16 cellular contexts compared by ENCODE assay signal in the genomic region with DNA sequence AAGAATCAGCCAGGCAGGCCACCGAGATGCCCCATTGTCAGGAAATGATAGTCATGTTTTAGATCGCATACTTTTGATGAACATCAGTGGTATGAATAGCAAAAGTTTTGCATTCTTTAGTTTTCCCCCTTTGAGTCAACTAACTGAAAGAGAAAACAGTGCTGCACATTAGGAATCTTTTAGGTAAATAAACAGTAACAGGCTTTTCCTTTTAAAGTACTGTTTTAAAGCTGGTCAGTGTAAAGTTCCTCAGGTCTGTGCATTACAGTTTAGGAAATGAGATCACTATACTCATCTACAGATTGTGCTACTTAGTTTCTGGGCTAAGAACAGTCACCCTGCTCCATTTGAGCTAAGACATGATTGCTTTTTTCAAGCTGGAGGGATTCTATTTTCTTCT. TPM values are rescaled to one million over a fixed set of nuclear protein-coding genes. Genes with fewer than 3 reads are reported as not detected.
DNase-seq lines count a peak whose midpoint lies in the region; FAIRE-seq and TF ChIP-seq lines count a peak whose summit lies in the region.
"Had no signal": no experiment of that assay in that cellular context is flagged by ENCODE, and none has a peak within 500 bp of the region (broad histone marks: within the 10 kb centered on the region; RNA-seq: fewer than 3 reads in every experiment).

No MANE protein-coding gene starts in this region.

- H2BK5ac ChIP-seq in H9 (ENCODE audit: insufficient read length, low read length) = no peak overlapping the region

- H3K9ac ChIP-seq in SK-N-SH (no peak overlapping the region), H9 (ENCODE audit: extremely low read depth, insufficient read length, low read length) (no peak overlapping the region)

- FAIRE-seq in HTR-8/SVneo (lab: Jason Lieb, UNC) = no peak
- FAIRE-seq: GM18507, K562 had no signal

- TF ChIP-seq EP300 in SK-N-SH (IDR thresholded peaks at IDR 0.05; ENCODE audit: borderline replicate concordance in 1 of 2, low read depth in 1 of 2, low read length in 1 of 2) = no peak

- H3K9me3 ChIP-seq in SK-N-SH = no peaks in the 10 kb centered on the region
- H3K9me3 ChIP-seq in osteoblast (ENCODE audit: low read depth, low read length) = no peaks in the 10 kb centered on the region
- no peaks in the 10 kb centered on the region for H3K9me3 ChIP-seq in H9 (ENCODE audit: control insufficient read depth, low read depth, low read length)
- H3K9me3 ChIP-seq: heart right ventricle, transverse colon had no signal

- no peak overlapping the region for H2AK5ac ChIP-seq in H9 (ENCODE audit: insufficient read length, low read length)

- H4K8ac ChIP-seq in H9 (replicated peaks; ENCODE audit: insufficient read length, low read depth, low read length) = no peak overlapping the region

- peaks cover 0 to 16% of the 10 kb centered on the region in 2 experiments; a peak in 2 of 4 replicates for H3K4me1 ChIP-seq in SK-N-SH (ENCODE audit: control insufficient read depth in 1 of 2, insufficient read depth in 2 of 2, low read depth in 1 of 2, low read length in 1 of 2)
- peaks cover 27% of the 10 kb centered on the region for H3K4me1 ChIP-seq in osteoblast (ENCODE audit: insufficient read depth, low read length)
- no peaks in the 10 kb centered on the region for H3K4me1 ChIP-seq in H9 (ENCODE audit: insufficient read depth, low read length)
- H3K4me1 ChIP-seq: heart right ventricle, transverse colon had no signal

- no peak overlapping the region for H3K56ac ChIP-seq in H9 (ENCODE audit: insufficient read length, low read depth, low read length)

- no peaks in the 10 kb centered on the region for H3K27me3 Mint-ChIP-seq in T-helper 2 cell treated with Interferon-gamma antibody and Interleukin-4, amounts not matched to agents 5 μg/mL and 100 μg/mL, for 36 hours (ENCODE audit: low read depth)
- H3K27me3 Mint-ChIP-seq in chondrocyte (ENCODE audit: low read depth) (no peaks in the 10 kb centered on the region), H9 (ENCODE audit: low read depth) (no peaks in the 10 kb centered on the region)

- H2BK20ac ChIP-seq in H9 (ENCODE audit: low read depth, low read length, poor library complexity, severe bottlenecking) = no peak overlapping the region

- no peak overlapping the region for H3K23ac ChIP-seq in H9 (ENCODE audit: insufficient read length, low read depth, low read length)

- H4K20me1 ChIP-seq in SK-N-SH (ENCODE audit: insufficient read depth) (no peaks in the 10 kb centered on the region), osteoblast (ENCODE audit: insufficient read depth, low read length) (no peaks in the 10 kb centered on the region), H9 (ENCODE audit: control insufficient read depth, insufficient read depth, insufficient read length) (no peaks in the 10 kb centered on the region)

- peak overlapping the region; percentile 34 for H3K4me2 ChIP-seq in SK-N-SH
- H3K4me2 ChIP-seq in osteoblast (ENCODE audit: insufficient read depth, low read length) = peak overlapping the region; percentile 63
- no peak overlapping the region for H3K4me2 ChIP-seq in H9 (ENCODE audit: insufficient read depth, insufficient read length, low read length)
- H3K4me2 ChIP-seq: PC-9 had no signal

- POLR2A ChIA-PET in SK-N-SH (lab: Yijun Ruan, JAX) = no interaction called here

- no peak overlapping the region for H2AFZ ChIP-seq in SK-N-SH (ENCODE audit: low read depth)
- H2AFZ ChIP-seq in osteoblast (ENCODE audit: low read length) = no peak overlapping the region
- H2AFZ ChIP-seq in H9 (ENCODE audit: low read length) = no peak overlapping the region
- H2AFZ ChIP-seq: PC-9 had no signal

- no peak overlapping the region for H2BK12ac ChIP-seq in H9 (ENCODE audit: insufficient read length, low read depth, low read length)

- CTCF ChIA-PET in SK-N-SH (lab: Yijun Ruan, JAX) = interaction anchor here (1.0 kb wide), 1 partner anchor 74 kb away, joined by 6 read pairs; no protein-coding TSS in a partner anchor

- H3K79me2 ChIP-seq in SK-N-SH (ENCODE audit: insufficient read depth) (no peaks in the 10 kb centered on the region), osteoblast (ENCODE audit: insufficient read depth, low read length) (no peaks in the 10 kb centered on the region), H9 (ENCODE audit: insufficient read depth, low read length) (no peaks in the 10 kb centered on the region)

- H3K4ac ChIP-seq in H9 (ENCODE audit: low read depth, low read length) = no peak overlapping the region

- H3K4me3 Mint-ChIP-seq in T-helper 2 cell treated with Interferon-gamma antibody and Interleukin-4, amounts not matched to agents 5 μg/mL and 100 μg/mL, for 36 hours = no peak overlapping the region
- H3K4me3 Mint-ChIP-seq in chondrocyte (ENCODE audit: unreplicated experiment) (peak overlapping the region; percentile 44), H9 (no peak overlapping the region)
- H3K4me3 Mint-ChIP-seq: endodermal cell had no signal

- peaks cover 24% of the 10 kb centered on the region for H3F3A ChIP-seq in SK-N-SH (replicated peaks; ENCODE audit: insufficient read depth)

- no peak overlapping the region for H4K91ac ChIP-seq in H9 (ENCODE audit: insufficient read length, low read depth, low read length)

- no peak overlapping the region for H4K5ac ChIP-seq in H9 (ENCODE audit: insufficient read length, low read depth, low read length)

- peaks cover 62% of the 10 kb centered on the region for H3K36me3 Mint-ChIP-seq in T-helper 2 cell treated with Interferon-gamma antibody and Interleukin-4, amounts not matched to agents 5 μg/mL and 100 μg/mL, for 36 hours (ENCODE audit: low read depth)
- peaks cover 2% of the 10 kb centered on the region for H3K36me3 Mint-ChIP-seq in chondrocyte (ENCODE audit: low read depth)
- H3K36me3 Mint-ChIP-seq in H9 (ENCODE audit: insufficient read depth in 1 of 3, low read depth in 3 of 3) = peaks cover 4 to 7% (median 5%) of the 10 kb centered on the region in 3 experiments; a peak in 4 of 7 replicates

- TF ChIP-seq RAD21 in SK-N-SH (IDR thresholded peaks at IDR 0.05; ENCODE audit: low read length) = no peak

- no peaks in the 10 kb centered on the region for H3K79me1 ChIP-seq in H9 (ENCODE audit: insufficient read depth, low read depth, low read length, poor library complexity, severe bottlenecking)

- H3K36me3 ChIP-seq in SK-N-SH (replicated peaks in 1 of 2; ENCODE audit: control insufficient read depth in 1 of 2, insufficient read depth in 2 of 2, low read length in 1 of 2) (peaks cover 25 to 27% of the 10 kb centered on the region in 2 experiments), osteoblast (ENCODE audit: insufficient read depth, low read length) (no peaks in the 10 kb centered on the region)

- no peaks in the 10 kb centered on the region for H3K9me3 Mint-ChIP-seq in T-helper 2 cell treated with Interferon-gamma antibody and Interleukin-4, amounts not matched to agents 5 μg/mL and 100 μg/mL, for 36 hours
- H3K9me3 Mint-ChIP-seq in chondrocyte (ENCODE audit: low read depth) (no peaks in the 10 kb centered on the region), H9 (no peaks in the 10 kb centered on the region)
- H3K9me3 Mint-ChIP-seq: endodermal cell had no signal

- H2BK120ac ChIP-seq in H9 (ENCODE audit: low read depth, low read length, poor library complexity, severe bottlenecking) = no peak overlapping the region

- H3K4me1 Mint-ChIP-seq in T-helper 2 cell treated with Interferon-gamma antibody and Interleukin-4, amounts not matched to agents 5 μg/mL and 100 μg/mL, for 36 hours (ENCODE audit: low read depth) = peaks cover 24% of the 10 kb centered on the region
- peaks cover 36% of the 10 kb centered on the region for H3K4me1 Mint-ChIP-seq in chondrocyte (ENCODE audit: low read depth)
- no peaks in the 10 kb centered on the region for H3K4me1 Mint-ChIP-seq in H9

- H3K4me3 ChIP-seq in SK-N-SH (ENCODE audit: low read depth in 2 of 2, low read length in 1 of 2) (no peak overlapping the region), osteoblast (ENCODE audit: insufficient read depth, low read length) (no peak overlapping the region)
- H3K4me3 ChIP-seq: heart right ventricle, K562, PC-9, transverse colon had no signal

- peak overlapping the region; percentile 9 for H3K27ac Mint-ChIP-seq in T-helper 2 cell treated with Interferon-gamma antibody and Interleukin-4, amounts not matched to agents 5 μg/mL and 100 μg/mL, for 36 hours
- H3K27ac Mint-ChIP-seq in chondrocyte (ENCODE audit: unreplicated experiment) (peak overlapping the region; percentile 62), H9 (no peak overlapping the region)
- H3K27ac Mint-ChIP-seq: endodermal cell had no signal

- no peak overlapping the region for H2BK15ac ChIP-seq in H9 (ENCODE audit: low read depth, low read length)

- H3K27me3 ChIP-seq in SK-N-SH (ENCODE audit: insufficient read depth) = no peaks in the 10 kb centered on the region
- H3K27me3 ChIP-seq in osteoblast (ENCODE audit: insufficient read depth, low read length) = no peaks in the 10 kb centered on the region
- no peaks in the 10 kb centered on the region for H3K27me3 ChIP-seq in H9 (ENCODE audit: insufficient read depth, low read length)
- H3K27me3 ChIP-seq: heart right ventricle, transverse colon had no signal

- H3K14ac ChIP-seq in H9 (ENCODE audit: insufficient read depth, low read length) = no peak overlapping the region

- TF ChIP-seq CTCF in SK-N-SH (IDR thresholded peaks at IDR 0.05) = no peak
- TF ChIP-seq CTCF in chondrocyte (IDR thresholded peaks at IDR 0.05) = no peak
- no peak for TF ChIP-seq CTCF in osteoblast (IDR thresholded peaks at IDR 0.05; ENCODE audit: extremely low read depth, low read depth, low read length)
- no peak for TF ChIP-seq CTCF in H9 (conservative IDR thresholded peaks at IDR 0.05)

- no peak overlapping the region for H3K18ac ChIP-seq in H9 (ENCODE audit: insufficient read length, low read depth, low read length)

- H3T11ph ChIP-seq in H9 (ENCODE audit: low read length) = no peak overlapping the region

- H3K23me2 ChIP-seq in H9 (ENCODE audit: insufficient read length, low read depth, low read length, poor library complexity, severe bottlenecking) = no peaks in the 10 kb centered on the region

- 75% methylated on average over 2 of the region's 2 CpGs for WGBS in SK-N-SH (ENCODE audit: low lambda C conversion rate)
- WGBS in H9 (ENCODE audit: extremely low coverage, insufficient read length, low lambda C conversion rate) = no CpG with 5 or more reads among the region's 2 CpGs

- peak overlapping the region; percentile 6 to 61; a peak in 3 of 4 replicates for H3K27ac ChIP-seq in SK-N-SH (ENCODE audit: low read depth in 2 of 2, low read length in 1 of 2)
- H3K27ac ChIP-seq in osteoblast (ENCODE audit: low read depth, low read length) = peak overlapping the region; percentile 57
- no peak overlapping the region for H3K27ac ChIP-seq in H9 (ENCODE audit: insufficient read length, low read depth, low read length)
- H3K27ac ChIP-seq: heart right ventricle, PC-9, transverse colon had no signal

- no peak for DNase-seq in T-helper 2 cell treated with Interferon-gamma antibody and Interleukin-4, amounts not matched to agents 5 μg/mL and 100 μg/mL, for 36 hours (ENCODE audit: low spot score)
- DNase-seq in T-helper 2 cell (no peak), SK-N-SH (no peak), chondrocyte (ENCODE audit: low spot score) (no peak), osteoblast (ENCODE audit: insufficient read length, low spot score, missing footprints) (peak; percentile 72), H9 (no peak), HTR-8/SVneo (ENCODE audit: insufficient read length, low spot score) (no peak), cerebellum (ENCODE audit: low spot score) (no peak)
- DNase-seq: 8988T, endodermal cell, heart right ventricle, NCI-H1417 treated with DMSO at 0.1 percent for 48 hours, PC-9, transverse colon had no signal

- H3K9me2 ChIP-seq in SK-N-SH = no peaks in the 10 kb centered on the region

RNA-seq across cellular contexts. Expression of a gene that starts 36.3 kb away (rescaled TPM):
- 5.7 and 7.8 TPM in 2 replicates for polyA plus RNA-seq in SK-N-SH (2012; rRNA removed)
- 11.6 and 13.5 TPM in 2 replicates for polyA plus RNA-seq in SK-N-SH (2012; cell fraction: cytosol; rRNA removed)
- 0.76 and 2.2 TPM in 2 replicates for polyA plus RNA-seq in SK-N-SH (2012; cell fraction: nucleus; rRNA removed)
- total RNA-seq in chondrocyte (15.6 to 20.9 TPM (median 17.2 TPM) in 3 replicates), osteoblast (7.4 and 9.8 TPM in 2 replicates), H9 (2021) (50.0 and 51.1 TPM in 2 replicates), cerebellum (28.5 TPM)

Comparison
In these comparisons a context has a peak if more than half of its experiments do, and no peak if none do; other contexts are left out.
1. H3K27ac Mint-ChIP-seq: peak in T-helper 2 cell treated with Interferon-gamma antibody and Interleukin-4, amounts not matched to agents 5 μg/mL and 100 μg/mL, for 36 hours (single experiment) and chondrocyte (single experiment); none in H9 (0 of 3).